ENCODE assay signal across 9 cellular contexts in genomic region chr14:21924479-21924878, GRCh38.
DNase-seq lines count a peak whose midpoint lies in the region; ATAC-seq and TF ChIP-seq lines count a peak whose summit lies in the region.
"Had no signal": no experiment of that assay in that cellular context is flagged by ENCODE, and none has a peak within 500 bp of the region (broad histone marks: within the 10 kb centered on the region; RNA-seq: fewer than 3 reads in every experiment).

No MANE protein-coding gene starts in this region.

- 53 to 72% methylated on average over 5 of the region's 5 CpGs for WGBS in testis, 2 donors

- peak; percentile 57 for DNase-seq in activated CD8-positive, alpha-beta memory T cell treated with anti-CD3 and anti-CD28 coated beads, Interleukin-2, amount 50 U/mL, for 48 hours
- peak; percentile 28 to 32 for DNase-seq in stimulated activated CD4-positive, alpha-beta T cell treated with anti-CD3 and anti-CD28 coated beads, Interleukin-12 subunit alpha, Interleukin-12 subunit beta, amount 100 ng/mL, for 24 hours (ENCODE audit: low read depth in 2 of 2)
- no peak for DNase-seq in islet precursor cell
- DNase-seq in RKO (ENCODE audit: low spot score) = no peak
- no peak for DNase-seq in testis
- no peak for DNase-seq in NCI-H2196 (lab: John Stamatoyannopoulos, UW; ENCODE audit: unreplicated experiment)

- TF ChIP-seq CTCF in testis (IDR thresholded peaks at IDR 0.05) = no peak

- no peaks in the 10 kb centered on the region for H3K27me3 ChIP-seq in testis

- no peak for TF ChIP-seq POLR2A in testis (IDR thresholded peaks at IDR 0.05)

- no peak overlapping the region for H3K4me3 ChIP-seq in testis

- no peaks in the 10 kb centered on the region for H3K9me3 ChIP-seq in testis

- ATAC-seq in GM18907 (IDR thresholded peaks at IDR 0.05; ENCODE audit: unreplicated experiment) (peak; percentile 95), HG03196 (IDR thresholded peaks at IDR 0.05; ENCODE audit: unreplicated experiment) (peak; percentile 88)

- H3K4me1 ChIP-seq in testis = no peaks in the 10 kb centered on the region

- no peaks in the 10 kb centered on the region for H3K36me3 ChIP-seq in testis (ENCODE audit: low read depth, missing control alignments)

- intact Hi-C loops in testis (cut with DNase I; ENCODE audit: low total_unique reads) = no loop called here

- no peak overlapping the region for H3K27ac ChIP-seq in testis
- H3K27ac ChIP-seq: epithelial cell of prostate had no signal

Comparison
In these comparisons a context has a peak if more than half of its experiments do, and no peak if none do; other contexts are left out.
1. DNase-seq: peak in activated CD8-positive, alpha-beta memory T cell treated with anti-CD3 and anti-CD28 coated beads, Interleukin-2, amount 50 U/mL, for 48 hours (single experiment) and stimulated activated CD4-positive, alpha-beta T cell treated with anti-CD3 and anti-CD28 coated beads, Interleukin-12 subunit alpha, Interleukin-12 subunit beta, amount 100 ng/mL, for 24 hours (2 of 2); none in islet precursor cell (single experiment), RKO (single experiment), testis (single experiment) and NCI-H2196 (single experiment).